In the genomic region with DNA sequence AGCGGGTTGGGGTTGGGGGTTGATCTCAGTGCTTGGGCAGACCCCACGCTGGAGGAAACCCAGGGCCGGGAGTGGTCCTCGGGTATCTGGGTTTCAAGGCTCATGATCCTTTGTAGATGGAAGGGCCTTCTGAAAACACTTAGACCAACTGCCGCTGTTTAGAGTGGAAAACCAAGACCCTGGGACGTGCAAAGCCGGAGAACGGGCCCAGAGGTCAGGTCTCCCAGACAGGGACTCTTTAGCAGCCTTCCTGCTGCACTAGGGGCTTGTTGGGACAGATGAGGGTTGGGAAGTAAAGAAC, we compare ENCODE assay signal across 7 cellular contexts. TPM values are rescaled to one million over a fixed set of nuclear protein-coding genes. Genes with fewer than 3 reads are reported as not detected.
DNase-seq lines count a peak whose midpoint lies in the region; ATAC-seq and TF ChIP-seq lines count a peak whose summit lies in the region.

No MANE protein-coding gene starts in this region.

- H3K36me3 Mint-ChIP-seq in HFFc6 (ENCODE audit: low read depth) = peaks cover 24% of the 10 kb centered on the region
- peaks cover 30% of the 10 kb centered on the region for H3K36me3 Mint-ChIP-seq in activated T-helper 1 cell treated with anti-CD3 and anti-CD28 coated beads, Interleukin-12 subunit alpha, Interleukin-12 subunit beta, Interleukin-2, Interleukin-4 antibody, amounts not matched to agents 30 ng/mL and 10 ng/mL and 1 ng/mL, durations not matched to agents 14 hours and 24 hours and 36 hours (ENCODE audit: low read depth)

- H3K27ac ChIP-seq in iPS-20b (ENCODE audit: low read length) (no peak overlapping the region), stomach (peak overlapping the region; percentile 62 to 90 (median 87))

- WGBS in stomach, 5 donors = 51 to 68% (median 61%) methylated on average over 7 to 8 of the region's 8 CpGs

- peaks cover 5% of the 10 kb centered on the region; the same call in 1 of the 2 replicates for H3K9me3 Mint-ChIP-seq in HFFc6
- H3K9me3 Mint-ChIP-seq in activated T-helper 1 cell treated with anti-CD3 and anti-CD28 coated beads, Interleukin-12 subunit alpha, Interleukin-12 subunit beta, Interleukin-2, Interleukin-4 antibody, amounts not matched to agents 30 ng/mL and 10 ng/mL and 1 ng/mL, durations not matched to agents 14 hours and 24 hours and 36 hours = no peaks in the 10 kb centered on the region

- DNase-seq in HFFc6 (no peak), stomach (no peak), left lobe of liver (ENCODE audit: low spot score) (no peak), erythroblast (lab: John Stamatoyannopoulos, UW) (no peak)
- DNase-seq in activated T-helper 1 cell treated with anti-CD3 and anti-CD28 coated beads, Interleukin-12 subunit alpha, Interleukin-12 subunit beta, Interleukin-2, Interleukin-4 antibody, amounts not matched to agents 30 ng/mL and 10 ng/mL and 1 ng/mL, durations not matched to agents 14 hours and 24 hours and 36 hours (ENCODE audit: low spot score) = no peak

- H3K36me3 ChIP-seq in iPS-20b (ENCODE audit: insufficient read depth, low read depth, low read length) (no peaks in the 10 kb centered on the region), stomach (peaks cover 3 to 20% (median 17%) of the 10 kb centered on the region in 4 donors)

- no peak for TF ChIP-seq EP300 in stomach (IDR thresholded peaks at IDR 0.05)

- H3K4me3 ChIP-seq in iPS-20b (ENCODE audit: low read length) (peak overlapping the region; percentile 69; the same call in 1 of the 2 replicates), stomach (peak overlapping the region; percentile 44 to 60 (median 56))

- peaks cover 2% of the 10 kb centered on the region for H3K27me3 Mint-ChIP-seq in HFFc6 (ENCODE audit: insufficient read depth)
- H3K27me3 Mint-ChIP-seq in activated T-helper 1 cell treated with anti-CD3 and anti-CD28 coated beads, Interleukin-12 subunit alpha, Interleukin-12 subunit beta, Interleukin-2, Interleukin-4 antibody, amounts not matched to agents 30 ng/mL and 10 ng/mL and 1 ng/mL, durations not matched to agents 14 hours and 24 hours and 36 hours (ENCODE audit: insufficient read depth) = peaks cover 4% of the 10 kb centered on the region

- ATAC-seq in left lobe of liver (no peak), GM21619 (IDR thresholded peaks at IDR 0.05; ENCODE audit: unreplicated experiment) (no peak)

- TF ChIP-seq CTCF in HFFc6 (IDR thresholded peaks at IDR 0.05) (no peak), stomach (IDR thresholded peaks at IDR 0.05) (no peak)

- H3K27me3 ChIP-seq in iPS-20b (ENCODE audit: insufficient read depth, low read length) (peaks cover 10% of the 10 kb centered on the region), stomach (no peaks in the 10 kb centered on the region)

- H3K4me1 Mint-ChIP-seq in HFFc6 (ENCODE audit: low read depth) = peaks cover 38% of the 10 kb centered on the region
- H3K4me1 Mint-ChIP-seq in activated T-helper 1 cell treated with anti-CD3 and anti-CD28 coated beads, Interleukin-12 subunit alpha, Interleukin-12 subunit beta, Interleukin-2, Interleukin-4 antibody, amounts not matched to agents 30 ng/mL and 10 ng/mL and 1 ng/mL, durations not matched to agents 14 hours and 24 hours and 36 hours (ENCODE audit: low read depth) = peaks cover 58% of the 10 kb centered on the region

- H3K9ac ChIP-seq in iPS-20b (ENCODE audit: low read depth, low read length) = peak overlapping the region; percentile 50; the same call in 1 of the 2 replicates

- H3K4me1 ChIP-seq in iPS-20b (ENCODE audit: insufficient read depth, low read length) (no peaks in the 10 kb centered on the region), stomach (peaks cover 17 to 45% (median 41%) of the 10 kb centered on the region in 4 donors)

- H3K27ac Mint-ChIP-seq in HFFc6 = peak overlapping the region; percentile 99
- peak overlapping the region; percentile 100 for H3K27ac Mint-ChIP-seq in activated T-helper 1 cell treated with anti-CD3 and anti-CD28 coated beads, Interleukin-12 subunit alpha, Interleukin-12 subunit beta, Interleukin-2, Interleukin-4 antibody, amounts not matched to agents 30 ng/mL and 10 ng/mL and 1 ng/mL, durations not matched to agents 14 hours and 24 hours and 36 hours

- peak overlapping the region; percentile 98 for H3K4me3 Mint-ChIP-seq in HFFc6
- peak overlapping the region; percentile 94 for H3K4me3 Mint-ChIP-seq in activated T-helper 1 cell treated with anti-CD3 and anti-CD28 coated beads, Interleukin-12 subunit alpha, Interleukin-12 subunit beta, Interleukin-2, Interleukin-4 antibody, amounts not matched to agents 30 ng/mL and 10 ng/mL and 1 ng/mL, durations not matched to agents 14 hours and 24 hours and 36 hours

- no peaks in the 10 kb centered on the region for H3K9me3 ChIP-seq in iPS-20b (ENCODE audit: insufficient read depth, low read depth, low read length)
- no peaks in the 10 kb centered on the region for H3K9me3 ChIP-seq in stomach

- no peak for TF ChIP-seq POLR2A in stomach (IDR thresholded peaks at IDR 0.05)
- TF ChIP-seq POLR2A in erythroblast (IDR thresholded peaks at IDR 0.05; ENCODE audit: low read length) = no peak

- intact Hi-C loops in activated T-helper 1 cell treated with anti-CD3 and anti-CD28 coated beads, Interleukin-12 subunit alpha, Interleukin-12 subunit beta, Interleukin-2, Interleukin-4 antibody, amounts not matched to agents 30 ng/mL and 10 ng/mL and 1 ng/mL, durations not matched to agents 14 hours and 24 hours and 36 hours (cut with micrococcal nuclease) = loop anchor here (1.0 to 5.0 kb wide), 6 partner anchors 14 to 526 kb away; partner anchors contain the start of genes CDK2AP2, PC, RPS6KB2 and TMEM134
- intact Hi-C loops in stomach (cut with DNase I; ENCODE audit: low total_unique reads) = no loop called here

RNA-seq across cellular contexts. Expression of gene AIP, which starts 0.6 kb away (rescaled TPM):
- 10 to 100 TPM; 53.0 to 59.4 (median 55.1) TPM for total RNA-seq in HFFc6 (2021; fragmentation: NEBNext Ultra II Directional; extraction: Animal tissue kit (Norgen Biotek cat#: 25700))
- total RNA-seq in activated T-helper 1 cell treated with anti-CD3 and anti-CD28 coated beads, Interleukin-12 subunit alpha, Interleukin-12 subunit beta, Interleukin-2, Interleukin-4 antibody, amounts not matched to agents 30 ng/mL and 10 ng/mL and 1 ng/mL, durations not matched to agents 14 hours and 24 hours and 36 hours = 200 and 203 TPM in 2 replicates
- 100 to 1,000 TPM in 1 of 5 donors, 10 to 100 TPM in 4; 36.4 to 140 (median 60.7) TPM for total RNA-seq in stomach
- 10 to 100 TPM; 75.5 to 86.6 (median 84.2) TPM for polyA plus RNA-seq in stomach
- total RNA-seq in left lobe of liver = 26.3 TPM

RNA-seq across cellular contexts. Expression of gene TMEM134, which starts 14.4 kb away (rescaled TPM):
- total RNA-seq in HFFc6 (2021; fragmentation: NEBNext Ultra II Directional; extraction: Animal tissue kit (Norgen Biotek cat#: 25700)) = 10 to 100 TPM; 28.5 to 43.7 (median 32.2) TPM
- 55.1 and 61.4 TPM in 2 replicates for total RNA-seq in activated T-helper 1 cell treated with anti-CD3 and anti-CD28 coated beads, Interleukin-12 subunit alpha, Interleukin-12 subunit beta, Interleukin-2, Interleukin-4 antibody, amounts not matched to agents 30 ng/mL and 10 ng/mL and 1 ng/mL, durations not matched to agents 14 hours and 24 hours and 36 hours
- total RNA-seq in stomach = 100 to 1,000 TPM in 3 of 5 donors, 10 to 100 TPM in 2; 57.6 to 392 (median 174) TPM
- polyA plus RNA-seq in stomach = 100 to 1,000 TPM; 118 to 130 (median 126) TPM
- 38.9 TPM for total RNA-seq in left lobe of liver

RNA-seq across cellular contexts. Expression of gene PITPNM1, which starts 21.7 kb away (rescaled TPM):
- total RNA-seq in HFFc6 (2021; fragmentation: NEBNext Ultra II Directional; extraction: Animal tissue kit (Norgen Biotek cat#: 25700)) = 10 to 100 TPM; 19.6 to 30.3 (median 23.5) TPM
- total RNA-seq in activated T-helper 1 cell treated with anti-CD3 and anti-CD28 coated beads, Interleukin-12 subunit alpha, Interleukin-12 subunit beta, Interleukin-2, Interleukin-4 antibody, amounts not matched to agents 30 ng/mL and 10 ng/mL and 1 ng/mL, durations not matched to agents 14 hours and 24 hours and 36 hours = 138 and 140 TPM in 2 replicates
- total RNA-seq in stomach (100 to 1,000 TPM in 1 of 5 donors, 10 to 100 TPM in 4; 12.3 to 133 (median 42.4) TPM), left lobe of liver (19.2 TPM)
- polyA plus RNA-seq in stomach = 10 to 100 TPM; 15.9 to 18.9 (median 17.3) TPM

RNA-seq across cellular contexts. Expression of gene CDK2AP2, which starts 24.5 kb away (rescaled TPM):
- total RNA-seq in HFFc6 (2021; fragmentation: NEBNext Ultra II Directional; extraction: Animal tissue kit (Norgen Biotek cat#: 25700)) = 10 to 100 TPM; 29.3 to 36.0 (median 31.5) TPM
- total RNA-seq in activated T-helper 1 cell treated with anti-CD3 and anti-CD28 coated beads, Interleukin-12 subunit alpha, Interleukin-12 subunit beta, Interleukin-2, Interleukin-4 antibody, amounts not matched to agents 30 ng/mL and 10 ng/mL and 1 ng/mL, durations not matched to agents 14 hours and 24 hours and 36 hours = 107 and 115 TPM in 2 replicates
- 10 to 100 TPM in 4 of 5 donors, 1 to 10 TPM in 1; 8.3 to 68.3 (median 52.7) TPM for total RNA-seq in stomach
- polyA plus RNA-seq in stomach = 10 to 100 TPM; 60.9 to 95.9 (median 74.7) TPM
- 67.4 TPM for total RNA-seq in left lobe of liver

RNA-seq across cellular contexts. Expression of gene CABP4, which starts 28.3 kb away (rescaled TPM):
- total RNA-seq in HFFc6 (2021; fragmentation: NEBNext Ultra II Directional; extraction: Animal tissue kit (Norgen Biotek cat#: 25700)) = not detected
- total RNA-seq in activated T-helper 1 cell treated with anti-CD3 and anti-CD28 coated beads, Interleukin-12 subunit alpha, Interleukin-12 subunit beta, Interleukin-2, Interleukin-4 antibody, amounts not matched to agents 30 ng/mL and 10 ng/mL and 1 ng/mL, durations not matched to agents 14 hours and 24 hours and 36 hours = 0.86 and 0.96 TPM in 2 replicates
- total RNA-seq in stomach (under 1 TPM in 3 of 5 donors, not detected in 2; 0.43 to 0.73 (median 0.45) TPM), left lobe of liver (1.1 TPM)
- 1 to 10 TPM in 2 of 3 donors, under 1 TPM in 1; 0.50 to 1.7 (median 1.7) TPM for polyA plus RNA-seq in stomach
